In the genomic region with DNA sequence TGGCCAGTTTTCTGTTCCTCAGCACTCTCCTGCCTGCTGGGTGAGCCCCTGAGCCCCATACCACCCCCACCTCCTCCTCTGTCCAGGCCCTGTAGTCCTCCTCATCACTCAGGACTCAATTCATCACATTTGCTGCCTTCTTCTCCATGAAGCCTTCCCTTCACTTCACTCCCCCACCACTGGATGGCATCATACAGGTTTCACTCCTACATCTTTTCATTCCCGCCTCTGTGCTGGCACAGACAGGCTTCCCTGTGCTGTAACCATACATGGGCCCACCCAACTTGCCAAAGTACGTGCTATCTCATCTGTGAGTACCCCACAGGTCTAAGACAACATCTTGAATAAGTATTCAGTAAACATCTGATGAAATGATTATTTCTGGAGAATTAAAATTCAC, we compare ENCODE assay signal across 8 cellular contexts. TPM values are rescaled to one million over a fixed set of nuclear protein-coding genes. Genes with fewer than 3 reads are reported as not detected.
A peak's percentile ranks its signal among the peaks of the same experiment; 100 is the strongest.
DNase-seq lines count a peak whose midpoint lies in the region; ATAC-seq and TF ChIP-seq lines count a peak whose summit lies in the region.

No MANE protein-coding gene starts in this region.

- H3K4me3 Mint-ChIP-seq in type B pancreatic cell: peak overlapping the region; percentile 30

- TF ChIP-seq CTCF in HL-60 (IDR thresholded peaks at IDR 0.05; ENCODE audit: insufficient read depth, low read length): peak; percentile 32
- TF ChIP-seq CTCF in type B pancreatic cell (conservative IDR thresholded peaks at IDR 0.05): peak; percentile 62
- TF ChIP-seq CTCF in GM20000 (IDR thresholded peaks at IDR 0.05; ENCODE audit: extremely low read depth, missing control alignments): no peak

- H3K9me3 Mint-ChIP-seq in type B pancreatic cell: no peaks in the 10 kb centered on the region

- H3K27ac ChIP-seq in HL-60 (replicated peaks): no peak overlapping the region

- no peaks in the 10 kb centered on the region for H3K27me3 Mint-ChIP-seq in type B pancreatic cell

- H3K4me1 Mint-ChIP-seq in type B pancreatic cell (ENCODE audit: unreplicated experiment): peaks cover 79% of the 10 kb centered on the region

- peaks cover 18% of the 10 kb centered on the region for H3K36me3 Mint-ChIP-seq in type B pancreatic cell

- DNase-seq in COLO668 (lab: John Stamatoyannopoulos, UW; ENCODE audit: unreplicated experiment) (peak; percentile 47), HL-60 (ENCODE audit: low read depth in 1 of 2, low spot score in 1 of 2) (peak in 1 of 2 experiments; percentile 51), iPS-NIHi7 (ENCODE audit: extremely low spot score) (peak; percentile 67), type B pancreatic cell (ENCODE audit: extremely low spot score, unreplicated experiment) (no peak), GM20000 (ENCODE audit: low spot score) (no peak)
- DNase-seq in activated CD4-positive, alpha-beta T cell treated with anti-CD3 and anti-CD28 coated beads, Interleukin-2, amount 50 U/mL, for 1 hour: peak; percentile 22
- no peak for DNase-seq in NK-92 treated with Interleukin-12 subunit alpha and Interleukin-12 subunit beta, amount 100 ng/mL, for 24 hours (lab: John Stamatoyannopoulos, UW)

- no peaks in the 10 kb centered on the region for H3K27me3 ChIP-seq in HL-60 (ENCODE audit: insufficient read depth, poor library complexity, severe bottlenecking)

- H3K27ac Mint-ChIP-seq in type B pancreatic cell: peak overlapping the region; percentile 65

- ATAC-seq in HG03520 (IDR thresholded peaks at IDR 0.05; ENCODE audit: unreplicated experiment): no peak

- no peak overlapping the region for H3K4me3 ChIP-seq in HL-60 (replicated peaks; ENCODE audit: insufficient read depth, low read length)

RNA-seq across cellular contexts. Expression of a gene that starts 56.9 kb away (rescaled TPM):
- 0.67 and 2.7 TPM in 2 replicates for total RNA-seq in type B pancreatic cell (ENCODE audit: low replicate concordance)

Comparison
In these comparisons a context has a peak if more than half of its experiments do, and no peak if none do; other contexts are left out.
1. DNase-seq: peak in COLO668 (single experiment), activated CD4-positive, alpha-beta T cell treated with anti-CD3 and anti-CD28 coated beads, Interleukin-2, amount 50 U/mL, for 1 hour (single experiment) and iPS-NIHi7 (single experiment); none in type B pancreatic cell (single experiment), NK-92 treated with Interleukin-12 subunit alpha and Interleukin-12 subunit beta, amount 100 ng/mL, for 24 hours (single experiment) and GM20000 (single experiment).